13 cellular contexts compared by ENCODE assay signal in genomic region chr20:40416274-40416673, GRCh38.
"Had no signal": no experiment of that assay in that cellular context is flagged by ENCODE, and none has a peak within 500 bp of the region (broad histone marks: within the 10 kb centered on the region; RNA-seq: fewer than 3 reads in every experiment).

No MANE protein-coding gene starts in this region.

- H3K36me3 ChIP-seq: neutrophil, tibial nerve had no signal

- H3K4me3 ChIP-seq: coronary artery, lung, tibial nerve had no signal

- H3K27ac ChIP-seq: coronary artery, neutrophil, tibial nerve had no signal

- ATAC-seq: naive thymus-derived CD4-positive, alpha-beta T cell; right cardiac atrium; stimulated activated naive B cell treated with anti-CD40 and anti-IgM and Interleukin-4, amounts not matched to agents 10 μg/mL and 1 μg/mL and 100 μg/mL, for 72 hours had no signal

- DNase-seq: activated CD4-positive, alpha-beta T cell treated with anti-CD3 and anti-CD28 coated beads for 4 hours; activated CD8-positive, alpha-beta memory T cell treated with anti-CD3 and anti-CD28 coated beads for 24 hours; activated naive CD4-positive, alpha-beta T cell treated with anti-CD3 and anti-CD28 coated beads for 36 hours; effector CD4-positive, alpha-beta T cell; hypothalamus; naive thymus-derived CD4-positive, alpha-beta T cell; right cardiac atrium; stimulated activated CD4-positive, alpha-beta T cell treated with anti-CD3 and anti-CD28 coated beads, Interleukin-1b, Interleukin-23, amount 100 ng/mL, for 48 hours; stimulated activated naive B cell treated with anti-CD40 and anti-IgM and Interleukin-4, amounts not matched to agents 10 μg/mL and 1 μg/mL and 100 μg/mL, for 72 hours had no signal

- H3K27me3 ChIP-seq: tibial nerve had no signal

- H3K4me1 ChIP-seq: tibial nerve had no signal

- H3K9me3 ChIP-seq: neutrophil had no signal
